ENCODE assay signal across 18 cellular contexts in genomic region chr20:56716806-56717205, GRCh38.
DNase-seq lines count a peak whose midpoint lies in the region; ATAC-seq and TF ChIP-seq lines count a peak whose summit lies in the region.
"Had no signal": no experiment of that assay in that cellular context is flagged by ENCODE, and none has a peak within 500 bp of the region (broad histone marks: within the 10 kb centered on the region; RNA-seq: fewer than 3 reads in every experiment).

No MANE protein-coding gene starts in this region.

- no peaks in the 10 kb centered on the region for H3K27me3 ChIP-seq in osteoblast (ENCODE audit: insufficient read depth, low read length)
- H3K27me3 ChIP-seq in upper lobe of left lung = no peaks in the 10 kb centered on the region

- H4K20me1 ChIP-seq in osteoblast (ENCODE audit: insufficient read depth, low read length) = no peaks in the 10 kb centered on the region

- TF ChIP-seq EP300 in upper lobe of left lung (IDR thresholded peaks at IDR 0.05) = no peak

- 69 to 82% methylated on average over 4 to 11 of the region's 11 CpGs for WGBS in upper lobe of left lung, 2 donors

- H3K27ac ChIP-seq in osteoblast (ENCODE audit: low read depth, low read length) (no peak overlapping the region), upper lobe of left lung (no peak overlapping the region)

- H3K36me3 Mint-ChIP-seq in activated naive CD4-positive, alpha-beta T cell treated with anti-CD3 and anti-CD28 coated beads for 36 hours (ENCODE audit: low read depth) = no peaks in the 10 kb centered on the region

- H3K27me3 Mint-ChIP-seq in activated naive CD4-positive, alpha-beta T cell treated with anti-CD3 and anti-CD28 coated beads for 36 hours (ENCODE audit: low read depth) = peaks cover 6% of the 10 kb centered on the region
- H3K27me3 Mint-ChIP-seq: B cell had no signal

- H3K4me3 ChIP-seq in epithelial cell of esophagus (ENCODE audit: low read length) (no peak overlapping the region), osteoblast (ENCODE audit: insufficient read depth, low read length) (no peak overlapping the region), upper lobe of left lung (no peak overlapping the region)
- H3K4me3 ChIP-seq: GM12878 had no signal

- CTCF ChIA-PET in activated naive CD4-positive, alpha-beta T cell treated with anti-CD3 and anti-CD28 coated beads for 36 hours (lab: Charles Lee) = no interaction called here

- H3K4me3 Mint-ChIP-seq in activated naive CD4-positive, alpha-beta T cell treated with anti-CD3 and anti-CD28 coated beads for 36 hours = no peak overlapping the region
- H3K4me3 Mint-ChIP-seq: B cell; CD4-positive, alpha-beta T cell had no signal

- H2AFZ ChIP-seq in osteoblast (ENCODE audit: low read length) = no peak overlapping the region

- no peaks in the 10 kb centered on the region for H3K36me3 ChIP-seq in osteoblast (ENCODE audit: insufficient read depth, low read length)
- no peaks in the 10 kb centered on the region for H3K36me3 ChIP-seq in upper lobe of left lung

- no peaks in the 10 kb centered on the region for H3K79me2 ChIP-seq in osteoblast (ENCODE audit: insufficient read depth, low read length)

- no peaks in the 10 kb centered on the region for H3K9me3 Mint-ChIP-seq in activated naive CD4-positive, alpha-beta T cell treated with anti-CD3 and anti-CD28 coated beads for 36 hours

- ATAC-seq in upper lobe of left lung (ENCODE audit: low FRiP score in 2 of 2) = no peak
- ATAC-seq: GM12878, SK-N-SH treated with all-trans-retinoic acid at 6 μM for 48 hours had no signal

- intact Hi-C loops in head of caudate nucleus (cut with DNase I) = no loop called here
- intact Hi-C loops in activated naive CD4-positive, alpha-beta T cell treated with anti-CD3 and anti-CD28 coated beads for 36 hours (cut with micrococcal nuclease) = no loop called here

- H3K9me3 ChIP-seq in osteoblast (ENCODE audit: low read depth, low read length) (no peaks in the 10 kb centered on the region), upper lobe of left lung (no peaks in the 10 kb centered on the region)

- no peaks in the 10 kb centered on the region for H3K4me1 Mint-ChIP-seq in activated naive CD4-positive, alpha-beta T cell treated with anti-CD3 and anti-CD28 coated beads for 36 hours (ENCODE audit: low read depth)

- peak; percentile 80 for DNase-seq in HPDE6-E6E7 (ENCODE audit: extremely low spot score)
- peak; percentile 51 for DNase-seq in RPMI8226
- DNase-seq in epithelial cell of esophagus (ENCODE audit: low read depth) = peak; percentile 90
- peak; percentile 63 for DNase-seq in osteoblast (ENCODE audit: insufficient read length, low spot score, missing footprints)
- no peak for DNase-seq in upper lobe of left lung
- no peak for DNase-seq in head of caudate nucleus
- no peak for DNase-seq in activated naive CD4-positive, alpha-beta T cell treated with anti-CD3 and anti-CD28 coated beads for 36 hours
- DNase-seq: CD4-positive, alpha-beta T cell; DND-41; GDM1; KBM-7; NCI-H1436; NCI-H2029; NCI-H510A treated with DMSO at 0.1 percent for 48 hours; SHP77 treated with DMSO at 0.1 percent for 48 hours had no signal

- H3K4me1 ChIP-seq in osteoblast (ENCODE audit: insufficient read depth, low read length) = no peaks in the 10 kb centered on the region
- H3K4me1 ChIP-seq in upper lobe of left lung = no peaks in the 10 kb centered on the region

- TF ChIP-seq CTCF in epithelial cell of esophagus (IDR thresholded peaks at IDR 0.05; ENCODE audit: insufficient read depth, low read depth, low read length, missing control alignments) (peak; percentile 57), osteoblast (IDR thresholded peaks at IDR 0.05; ENCODE audit: extremely low read depth, low read depth, low read length) (no peak), upper lobe of left lung (IDR thresholded peaks at IDR 0.05) (no peak)

- no peak overlapping the region for H3K4me2 ChIP-seq in osteoblast (ENCODE audit: insufficient read depth, low read length)

- H3K27ac Mint-ChIP-seq in activated naive CD4-positive, alpha-beta T cell treated with anti-CD3 and anti-CD28 coated beads for 36 hours = no peak overlapping the region
- H3K27ac Mint-ChIP-seq: B cell; CD4-positive, alpha-beta T cell had no signal

- no peak for TF ChIP-seq POLR2A in upper lobe of left lung (IDR thresholded peaks at IDR 0.05)

Comparison
In these comparisons a context has a peak if more than half of its experiments do, and no peak if none do; other contexts are left out.
1. DNase-seq: peak in HPDE6-E6E7 (single experiment), RPMI8226 (single experiment), epithelial cell of esophagus (single experiment) and osteoblast (single experiment); none in upper lobe of left lung (0 of 2), head of caudate nucleus (0 of 42) and activated naive CD4-positive, alpha-beta T cell treated with anti-CD3 and anti-CD28 coated beads for 36 hours (single experiment).